Comparison of ENCODE assay signal across 8 cellular contexts in the genomic region with DNA sequence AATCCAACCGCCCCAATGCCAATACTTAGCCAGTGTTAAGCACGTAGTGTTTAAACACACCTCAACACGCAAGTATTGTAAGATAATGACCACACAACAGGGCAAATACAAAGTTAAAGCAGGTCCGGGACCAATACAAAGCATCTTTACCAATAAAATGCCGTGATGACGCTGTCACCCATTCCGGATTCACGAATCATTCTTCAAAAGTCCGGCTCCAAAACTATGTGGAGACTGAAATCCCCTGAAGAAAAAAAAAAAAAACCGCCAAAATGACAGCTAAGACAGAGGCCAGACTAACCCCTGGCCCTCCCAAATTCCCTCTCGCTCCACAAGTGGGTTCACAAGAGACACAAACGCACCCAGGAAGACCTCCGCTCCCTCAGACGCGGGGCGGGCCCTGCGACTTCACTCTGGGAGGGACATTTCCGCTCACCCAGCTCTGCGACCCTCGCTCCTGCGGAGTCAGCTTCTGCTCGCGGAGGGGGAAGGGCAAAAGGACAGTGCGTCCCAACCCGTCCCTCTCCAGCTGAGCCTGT. TPM values are rescaled to one million over a fixed set of nuclear protein-coding genes. Genes with fewer than 3 reads are reported as not detected.
A peak's percentile ranks its signal among the peaks of the same experiment; 100 is the strongest.
DNase-seq lines count a peak whose midpoint lies in the region; ATAC-seq and TF ChIP-seq lines count a peak whose summit lies in the region.

No MANE protein-coding gene starts in this region.

- 0 to 1% methylated on average over 25 of the region's 25 CpGs for WGBS in lower leg skin, 2 donors
- WGBS in urinary bladder = under 1% methylated on average over 25 of the region's 25 CpGs

- peaks cover 0 to 5% of the 10 kb centered on the region in 2 donors for H3K4me1 ChIP-seq in ascending aorta
- no peaks in the 10 kb centered on the region for H3K4me1 ChIP-seq in urinary bladder (ENCODE audit: insufficient read depth)

- peak; percentile 39 for ATAC-seq in HG03196 (IDR thresholded peaks at IDR 0.05; ENCODE audit: unreplicated experiment)
- ATAC-seq in omental fat pad (ENCODE audit: low FRiP score) = no peak

- DNase-seq in AG09309 (ENCODE audit: low read depth) (no peak), ascending aorta (ENCODE audit: low spot score in 2 of 2) (no peak), lower leg skin (ENCODE audit: low spot score in 2 of 2) (no peak), omental fat pad (ENCODE audit: low spot score) (no peak)
- no peak for DNase-seq in stimulated activated CD4-positive, alpha-beta T cell treated with anti-CD3 and anti-CD28 coated beads, Interleukin-12 subunit alpha, Interleukin-12 subunit beta, amount 100 ng/mL, for 4 hours

- H3K27ac ChIP-seq in ascending aorta (peak overlapping the region; percentile 90 to 96), urinary bladder (ENCODE audit: low read depth) (no peak overlapping the region)

- H3K36me3 ChIP-seq in ascending aorta (no peaks in the 10 kb centered on the region), urinary bladder (ENCODE audit: insufficient read depth) (no peaks in the 10 kb centered on the region)

- H3K4me3 ChIP-seq in AG09309 (ENCODE audit: control insufficient read depth, low read depth, low read length) (peak overlapping the region; percentile 90), ascending aorta (peak overlapping the region; percentile 65 to 71), lower leg skin (ENCODE audit: low read depth, poor library complexity, severe bottlenecking) (peak overlapping the region; percentile 59), urinary bladder (ENCODE audit: low read depth, low read length) (peak overlapping the region; percentile 65)

- H3K27me3 ChIP-seq in ascending aorta = no peaks in the 10 kb centered on the region

- TF ChIP-seq CTCF in AG09309 (IDR thresholded peaks at IDR 0.05; ENCODE audit: control insufficient read depth, insufficient read depth, low read depth, low read length, missing control alignments) = no peak
- no peak for TF ChIP-seq CTCF in ascending aorta (IDR thresholded peaks at IDR 0.05)
- no peak for TF ChIP-seq CTCF in lower leg skin (IDR thresholded peaks at IDR 0.05)
- no peak for TF ChIP-seq CTCF in omental fat pad (IDR thresholded peaks at IDR 0.05)

- no peaks in the 10 kb centered on the region for H3K9me3 ChIP-seq in ascending aorta

- TF ChIP-seq POLR2A in GM19099 (IDR thresholded peaks at IDR 0.05; ENCODE audit: extremely low read depth, insufficient read length, low read depth) (peak; percentile 28), lower leg skin (IDR thresholded peaks at IDR 0.05) (no peak)

- intact Hi-C loops in ascending aorta (cut with DNase I) = loop anchor here (1.0 to 10.0 kb wide), 8 partner anchors 44 to 1175 kb away; a partner anchor contains a TSS
- intact Hi-C loops in lower leg skin (cut with DNase I; ENCODE audit: low total_unique reads) = no loop called here

RNA-seq across cellular contexts. Expression of a gene that starts 0.6 kb away (rescaled TPM):
- total RNA-seq in ascending aorta = 12.1 TPM
- 1 to 10 TPM; 5.4 to 8.2 (median 7.1) TPM for total RNA-seq in lower leg skin
- total RNA-seq in urinary bladder = 17.0 TPM
- 6.5 TPM for polyA plus RNA-seq in urinary bladder
- 10 to 100 TPM in 2 of 4 donors, 1 to 10 TPM in 2; 9.5 to 16.9 (median 12.1) TPM for total RNA-seq in omental fat pad

RNA-seq across cellular contexts. Expression of a gene that starts 0.8 kb away (rescaled TPM):
- total RNA-seq in ascending aorta (0.53 TPM), lower leg skin (1 to 10 TPM; 2.7 to 6.8 (median 4.1) TPM), urinary bladder (26.3 TPM), omental fat pad (1 to 10 TPM; 2.6 to 6.9 (median 5.8) TPM)
- 3.7 TPM for polyA plus RNA-seq in urinary bladder

RNA-seq across cellular contexts. Expression of a gene that starts 43.9 kb away (rescaled TPM):
- total RNA-seq in ascending aorta (149 TPM), lower leg skin (100 to 1,000 TPM; 311 to 461 (median 384) TPM), urinary bladder (317 TPM), omental fat pad (100 to 1,000 TPM; 312 to 565 (median 443) TPM)
- 610 TPM for polyA plus RNA-seq in urinary bladder

RNA-seq across cellular contexts. Expression of a gene that starts 44.3 kb away (rescaled TPM):
- total RNA-seq in ascending aorta (5.0 TPM), lower leg skin (1 to 10 TPM; 5.1 to 9.6 (median 7.3) TPM), urinary bladder (32.8 TPM), omental fat pad (10 to 100 TPM in 2 of 4 donors, 1 to 10 TPM in 2; 5.5 to 16.1 (median 12.1) TPM)
- 1.3 TPM for polyA plus RNA-seq in urinary bladder
